In genomic region chr15:38454687-38455071, GRCh38 we compare ENCODE assay signal across 8 cellular contexts. TPM values are rescaled to one million over a fixed set of nuclear protein-coding genes. Genes with fewer than 3 reads are reported as not detected.
DNase-seq lines count a peak whose midpoint lies in the region; ATAC-seq and TF ChIP-seq lines count a peak whose summit lies in the region.

No MANE protein-coding gene starts in this region.

- peak overlapping the region; percentile 87 for H3K27ac ChIP-seq in A673 (ENCODE audit: low read depth, low read length, poor library complexity, severe bottlenecking)
- H3K27ac ChIP-seq in angular gyrus (ENCODE audit: low read depth, low read length): peak overlapping the region; percentile 82
- peak overlapping the region; percentile 89 for H3K27ac ChIP-seq in layer of hippocampus (ENCODE audit: low read depth, low read length)
- H3K27ac ChIP-seq in thymus (ENCODE audit: low read depth): peak overlapping the region; percentile 87

- DNase-seq in A673 (ENCODE audit: low spot score): no peak
- DNase-seq in GM13976 (ENCODE audit: low spot score): no peak
- DNase-seq in NCI-H187 treated with DMSO at 0.1 percent for 48 hours (lab: John Stamatoyannopoulos, UW): no peak
- no peak for DNase-seq in foreskin melanocyte

- ATAC-seq in HG02678 (IDR thresholded peaks at IDR 0.05; ENCODE audit: unreplicated experiment): peak; percentile 9

- WGBS in thymus: under 1% methylated on average over 12 of the region's 12 CpGs

- H3K27me3 ChIP-seq in A673 (replicated peaks; ENCODE audit: insufficient read depth, low read depth, low read length, poor library complexity): peaks cover 4% of the 10 kb centered on the region
- H3K27me3 ChIP-seq in layer of hippocampus (ENCODE audit: control insufficient read depth, insufficient read depth, low read length): no peaks in the 10 kb centered on the region
- no peaks in the 10 kb centered on the region for H3K27me3 ChIP-seq in thymus (ENCODE audit: control insufficient read depth, insufficient read depth)

- peak overlapping the region; percentile 85 for H3K4me3 ChIP-seq in A673 (ENCODE audit: low read depth, low read length, poor library complexity, severe bottlenecking)
- peak overlapping the region; percentile 98 for H3K4me3 ChIP-seq in thymus (ENCODE audit: low read length)

- in situ Hi-C loops in GM13976 (cut with MboI; ENCODE audit: low sequenced_read_pairs, unreplicated experiment): no loop called here

- TF ChIP-seq CTCF in A673 (conservative IDR thresholded peaks at IDR 0.05; ENCODE audit: low read depth, low read length) (no peak; the same call in 1 of the 2 replicates), GM13976 (IDR thresholded peaks at IDR 0.05; ENCODE audit: borderline replicate concordance, control extremely low read depth, extremely low read depth, insufficient read depth, missing control alignments) (no peak)

- no TSS peak for BruUV-seq in A673 (replicated peaks; lab: Mats Ljungman, UMichigan)

- no peaks in the 10 kb centered on the region for H3K9me3 ChIP-seq in A673 (ENCODE audit: low read depth, low read length, poor library complexity, severe bottlenecking)
- no peaks in the 10 kb centered on the region for H3K9me3 ChIP-seq in thymus (ENCODE audit: control insufficient read depth)

- intact Hi-C loops in A673 (cut with micrococcal nuclease; ENCODE audit: unreplicated experiment): no loop called here

- H3K4me1 ChIP-seq in A673 (ENCODE audit: insufficient read depth, low read length, poor library complexity, severe bottlenecking): peaks cover 9% of the 10 kb centered on the region
- H3K4me1 ChIP-seq in thymus (ENCODE audit: control insufficient read depth, insufficient read depth, low read length): peaks cover 7% of the 10 kb centered on the region

- POLR2A ChIA-PET in A673 (lab: Charles Lee; ENCODE audit: low non-redundant PET): interaction anchor here (0.5 kb wide), 1 partner anchor 203 kb away, joined by 7 read pairs; no protein-coding TSS in a partner anchor

- CTCF ChIA-PET in A673 (lab: Charles Lee): interaction anchor here (1.0 kb wide), 1 partner anchor 14 kb away, joined by 4 read pairs; no protein-coding TSS in a partner anchor

- H3K36me3 ChIP-seq in A673 (ENCODE audit: insufficient read depth, low read length, poor library complexity, severe bottlenecking) (no peaks in the 10 kb centered on the region), thymus (ENCODE audit: control insufficient read depth, insufficient read depth) (peaks cover 8% of the 10 kb centered on the region)

RNA-seq across cellular contexts. Expression of gene FAM98B, which starts 0.8 kb away (rescaled TPM):
- 45.0 and 50.9 TPM in 2 replicates for total RNA-seq in A673 (2021)
- polyA plus RNA-seq in thymus: 15.4 TPM
